8 cellular contexts compared by ENCODE assay signal in the genomic region with DNA sequence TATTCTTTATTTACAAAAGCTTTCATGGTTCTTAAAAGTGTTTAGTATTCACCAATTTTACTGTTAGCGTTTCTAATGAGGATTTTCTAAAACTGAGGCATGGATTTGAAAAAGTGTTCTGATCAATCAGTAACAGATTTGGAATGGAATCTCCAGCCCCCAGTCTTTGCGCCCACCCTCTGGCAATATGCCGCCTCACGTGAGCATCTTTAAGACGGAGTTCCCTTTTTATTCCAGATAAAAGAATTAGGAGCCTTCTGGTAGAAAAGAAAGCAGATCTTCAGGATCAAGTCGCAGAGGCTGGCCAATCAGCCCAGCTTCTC. TPM values are rescaled to one million over a fixed set of nuclear protein-coding genes. Genes with fewer than 3 reads are reported as not detected.
DNase-seq lines count a peak whose midpoint lies in the region; ATAC-seq and TF ChIP-seq lines count a peak whose summit lies in the region.

No MANE protein-coding gene starts in this region.

- DNase-seq in DND-41, result no peak
- DNase-seq in RWPE2 (ENCODE audit: low spot score), result no peak
- no peak for DNase-seq in fibroblast of pulmonary artery (ENCODE audit: low read depth)
- no peak for DNase-seq in psoas muscle
- DNase-seq in posterior vena cava (ENCODE audit: low spot score), result no peak
- no peak for DNase-seq in NCI-H146 treated with DMSO at 0.1 percent for 48 hours (lab: John Stamatoyannopoulos, UW; ENCODE audit: unreplicated experiment)
- DNase-seq in MM.1S, result no peak

- H3K79me2 ChIP-seq in DND-41 (ENCODE audit: insufficient read depth, low read length) (no peaks in the 10 kb centered on the region), MM.1S (ENCODE audit: low read length) (no peaks in the 10 kb centered on the region)

- H3K27me3 ChIP-seq in DND-41 (ENCODE audit: insufficient read depth, low read length, poor library complexity), result peaks cover 19% of the 10 kb centered on the region
- no peaks in the 10 kb centered on the region for H3K27me3 ChIP-seq in RWPE2 (ENCODE audit: insufficient read depth, poor library complexity, severe bottlenecking)
- peaks cover 0 to 50% (median 4%) of the 10 kb centered on the region in 3 donors for H3K27me3 ChIP-seq in psoas muscle (ENCODE audit: insufficient read depth in 3 of 3, low read length in 2 of 3)
- peaks cover 93% of the 10 kb centered on the region for H3K27me3 ChIP-seq in MM.1S (replicated peaks; ENCODE audit: insufficient read depth, low read length)

- H3K4me1 ChIP-seq in DND-41 (ENCODE audit: insufficient read depth, low read length) (peaks cover 29% of the 10 kb centered on the region), RWPE2 (ENCODE audit: insufficient read depth, poor library complexity, severe bottlenecking) (peaks cover 5% of the 10 kb centered on the region), psoas muscle (peaks cover 13% of the 10 kb centered on the region), MM.1S (ENCODE audit: low read length) (no peaks in the 10 kb centered on the region)

- no peak overlapping the region for H3K27ac ChIP-seq in DND-41 (ENCODE audit: low read length)
- peak overlapping the region; percentile 25 for H3K27ac ChIP-seq in RWPE2 (ENCODE audit: poor library complexity, severe bottlenecking)
- H3K27ac ChIP-seq in psoas muscle, result no peak overlapping the region
- no peak overlapping the region for H3K27ac ChIP-seq in MM.1S (ENCODE audit: low read length)

- H3K36me3 ChIP-seq in DND-41 (ENCODE audit: insufficient read depth, low read length) (no peaks in the 10 kb centered on the region), RWPE2 (ENCODE audit: low read depth) (no peaks in the 10 kb centered on the region), psoas muscle (ENCODE audit: insufficient read depth in 1 of 2, low read depth in 1 of 2) (no peaks in the 10 kb centered on the region), MM.1S (replicated peaks; ENCODE audit: insufficient read depth, low read length) (no peaks in the 10 kb centered on the region)

- no peak for TF ChIP-seq CTCF in DND-41 (IDR thresholded peaks at IDR 0.05; ENCODE audit: borderline replicate concordance, extremely low read depth, low read length, poor library complexity, severe bottlenecking)
- TF ChIP-seq CTCF in RWPE2 (IDR thresholded peaks at IDR 0.05; ENCODE audit: poor library complexity, severe bottlenecking), result no peak
- TF ChIP-seq CTCF in fibroblast of pulmonary artery (IDR thresholded peaks at IDR 0.05; ENCODE audit: low read length, missing control alignments), result no peak
- no peak for TF ChIP-seq CTCF in psoas muscle (IDR thresholded peaks at IDR 0.05)
- no peak for TF ChIP-seq CTCF in MM.1S (IDR thresholded peaks at IDR 0.05; ENCODE audit: low read length)

- H3K9me3 ChIP-seq in DND-41 (ENCODE audit: insufficient read depth, low read length, severe bottlenecking) (no peaks in the 10 kb centered on the region), RWPE2 (ENCODE audit: severe bottlenecking) (no peaks in the 10 kb centered on the region), psoas muscle (no peaks in the 10 kb centered on the region), MM.1S (replicated peaks; ENCODE audit: insufficient read depth, low read length) (no peaks in the 10 kb centered on the region)

- H3K9ac ChIP-seq in DND-41 (ENCODE audit: low read depth, low read length) (peak overlapping the region; percentile 75; the same call in 1 of the 2 replicates), MM.1S (ENCODE audit: low read length) (no peak overlapping the region)

- no peaks in the 10 kb centered on the region for H3F3A ChIP-seq in MM.1S (ENCODE audit: insufficient read depth, low read length)

- H4K20me1 ChIP-seq in DND-41 (ENCODE audit: insufficient read depth, low read length) (0 out of 2 replicates have a peak, but pooled peaks cover 6% of the 10 kb centered on the region), MM.1S (ENCODE audit: insufficient read depth, low read length) (no peaks in the 10 kb centered on the region)

- 12 to 24% (median 13%) methylated on average over 6 of the region's 6 CpGs for WGBS in psoas muscle, 3 donors

- peak overlapping the region in 1 of 2 experiments; percentile 97; a peak in 2 of 4 replicates for H3K4me3 ChIP-seq in DND-41 (ENCODE audit: low read depth in 1 of 2, low read length in 2 of 2)
- peak overlapping the region; percentile 64 for H3K4me3 ChIP-seq in RWPE2 (ENCODE audit: severe bottlenecking)
- peak overlapping the region; percentile 79 for H3K4me3 ChIP-seq in fibroblast of pulmonary artery (replicated peaks; ENCODE audit: low read depth, low read length)
- H3K4me3 ChIP-seq in psoas muscle, result peak overlapping the region; percentile 89
- H3K4me3 ChIP-seq in MM.1S (ENCODE audit: low read length), result no peak overlapping the region

- ATAC-seq in DND-41 (ENCODE audit: insufficient read depth, low read depth), result no peak
- ATAC-seq in RWPE2 (ENCODE audit: low read depth), result no peak
- no peak for ATAC-seq in psoas muscle
- no peak for ATAC-seq in GM21423 (IDR thresholded peaks at IDR 0.05; ENCODE audit: unreplicated experiment)

- intact Hi-C loops in psoas muscle (cut with DNase I) (no loop called here), posterior vena cava (cut with DNase I) (no loop called here)

- H3K4me2 ChIP-seq in DND-41 (ENCODE audit: insufficient read depth, low read length) (peak overlapping the region; percentile 100), MM.1S (ENCODE audit: low read depth, low read length) (no peak overlapping the region)

- H2AFZ ChIP-seq in DND-41 (ENCODE audit: low read depth, low read length) (no peak overlapping the region), MM.1S (ENCODE audit: low read length) (no peak overlapping the region)

- no peaks in the 10 kb centered on the region for H3K9me2 ChIP-seq in MM.1S (replicated peaks; ENCODE audit: insufficient read depth, low read length)

RNA-seq across cellular contexts. Expression of gene TBC1D16, which starts 1.1 kb away (rescaled TPM):
- total RNA-seq in psoas muscle, result 10 to 100 TPM in 2 of 4 donors, 1 to 10 TPM in 2; 6.5 to 11.4 (median 8.7) TPM
- 1 to 10 TPM; 1.7 to 6.4 (median 3.2) TPM for polyA plus RNA-seq in psoas muscle
- total RNA-seq in posterior vena cava, result 10 to 100 TPM; 38.9 to 57.9 TPM

RNA-seq across cellular contexts. Expression of gene CCDC40, which starts 1.8 kb away (rescaled TPM):
- total RNA-seq in psoas muscle (1 to 10 TPM in 3 of 4 donors, under 1 TPM in 1; 0.71 to 1.9 (median 1.7) TPM), posterior vena cava (10 to 100 TPM in 1 of 2 donors, 1 to 10 TPM in 1; 6.2 to 10.4 TPM)
- 1 to 10 TPM in 2 of 3 donors, under 1 TPM in 1; 0.51 to 1.4 (median 1.2) TPM for polyA plus RNA-seq in psoas muscle
